In genomic region chr9:73243078-73243477, GRCh38 we compare ENCODE assay signal across 2 cellular contexts.
TF ChIP-seq lines count a peak whose summit lies in the region.

No MANE protein-coding gene starts in this region.

TF ChIP-seq in GM23338, 12 proteins besides CTCF, POLR2A, EP300 and RAD21:
- TF ChIP-seq ZNF462 (CRISPR knock-in tag; IDR thresholded peaks at IDR 0.05) (no peak), EZH2 (IDR thresholded peaks at IDR 0.05; ENCODE audit: low read depth, unreplicated experiment) (no peak), CREB1 (CRISPR knock-in tag; IDR thresholded peaks at IDR 0.05; ENCODE audit: low read depth) (no peak), EZH2phosphoT487 (IDR thresholded peaks at IDR 0.05; ENCODE audit: unreplicated experiment) (no peak), ZNF114 (CRISPR knock-in tag; IDR thresholded peaks at IDR 0.05) (no peak), ZNF331 (CRISPR knock-in tag; IDR thresholded peaks at IDR 0.05; ENCODE audit: low read depth) (no peak), POLR2AphosphoS5 (IDR thresholded peaks at IDR 0.05; ENCODE audit: low read depth) (no peak), STAT1 (IDR thresholded peaks at IDR 0.05; ENCODE audit: unreplicated experiment) (no peak), JUNB (IDR thresholded peaks at IDR 0.05; ENCODE audit: unreplicated experiment) (no peak), NANOG (IDR thresholded peaks at IDR 0.05; ENCODE audit: borderline replicate concordance) (no peak), ETS1 (IDR thresholded peaks at IDR 0.05) (no peak), REST (IDR thresholded peaks at IDR 0.05; ENCODE audit: unreplicated experiment) (no peak)

TF ChIP-seq in WTC11, 78 proteins besides CTCF, POLR2A, EP300 and RAD21 (continued from another document):
- no peak for TF ChIP-seq ATF2 (CRISPR knock-in tag; IDR thresholded peaks at IDR 0.05; ENCODE audit: borderline replicate concordance, low read depth)
- no peak for TF ChIP-seq TP53 (CRISPR knock-in tag; IDR thresholded peaks at IDR 0.05)
- no peak for TF ChIP-seq TEAD1 (CRISPR knock-in tag; IDR thresholded peaks at IDR 0.05)
- TF ChIP-seq NFYB (CRISPR knock-in tag; conservative IDR thresholded peaks at IDR 0.05; ENCODE audit: low read depth), result no peak
- no peak for TF ChIP-seq CBFB (CRISPR knock-in tag; IDR thresholded peaks at IDR 0.05; ENCODE audit: low read depth)
- TF ChIP-seq ATF1 (CRISPR knock-in tag; IDR thresholded peaks at IDR 0.05), result no peak
- no peak for TF ChIP-seq FOXP1 (CRISPR knock-in tag; IDR thresholded peaks at IDR 0.05; ENCODE audit: borderline replicate concordance)
TF ChIP-seq in WTC11: peak in this region for 0.
